In the genomic region with DNA sequence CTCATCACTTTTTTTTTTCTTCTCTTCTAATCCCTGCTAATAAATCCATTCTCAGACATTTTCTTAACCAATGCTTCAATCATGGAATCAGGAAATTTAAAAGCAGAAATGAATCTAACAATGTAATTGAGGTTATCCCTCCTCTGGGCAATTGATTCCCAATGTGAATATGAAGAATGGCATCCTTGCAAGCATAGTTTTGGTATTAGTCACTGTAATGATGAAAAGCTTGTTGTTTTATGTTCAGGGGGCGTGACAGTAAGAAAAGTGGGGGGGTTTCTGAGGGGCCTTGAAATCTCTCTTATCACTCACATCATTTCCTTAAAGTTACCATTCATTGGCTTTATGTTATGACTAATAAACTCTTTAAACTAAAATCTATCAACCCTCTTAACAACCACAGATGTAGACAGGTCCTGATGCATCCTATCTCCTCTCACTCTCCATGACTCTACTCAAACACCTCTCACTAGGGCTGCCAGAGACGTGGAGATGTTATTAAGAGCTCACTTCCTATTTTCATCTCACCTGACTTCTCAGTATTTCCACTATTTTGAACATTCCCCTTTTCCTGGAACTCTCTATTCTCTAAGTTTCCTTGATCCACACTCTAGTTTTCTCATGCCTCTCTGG, we compare ENCODE assay signal across 18 cellular contexts.
DNase-seq lines count a peak whose midpoint lies in the region; ATAC-seq, FAIRE-seq and TF ChIP-seq lines count a peak whose summit lies in the region.
"Had no signal": no experiment of that assay in that cellular context is flagged by ENCODE, and none has a peak within 500 bp of the region (broad histone marks: within the 10 kb centered on the region; RNA-seq: fewer than 3 reads in every experiment).

No MANE protein-coding gene starts in this region.

- H3K4ac ChIP-seq in mesenchymal stem cell (ENCODE audit: low read depth in 1 of 2, low read length in 2 of 2): no peak overlapping the region

- H2AFZ ChIP-seq in Loucy (ENCODE audit: low read length): no peak overlapping the region
- no peak overlapping the region for H2AFZ ChIP-seq in mesenchymal stem cell (ENCODE audit: low read depth, low read length)

- no peak for FAIRE-seq in bronchial epithelial cell (lab: Jason Lieb, UNC)
- FAIRE-seq: G401.6 had no signal

- H3K27ac Mint-ChIP-seq in Calu3 (ENCODE audit: unreplicated experiment): peak overlapping the region; percentile 48

- H3K18ac ChIP-seq in mesenchymal stem cell (ENCODE audit: low read depth in 1 of 2, low read length in 2 of 2): no peak overlapping the region

- H2BK120ac ChIP-seq in mesenchymal stem cell (ENCODE audit: low read depth, low read length): no peak overlapping the region

- BruUV-seq in Calu3 (replicated peaks; lab: Mats Ljungman, UMichigan): no TSS peak

- H3K9me3 ChIP-seq in Loucy (ENCODE audit: insufficient read depth, low read depth, low read length) (no peaks in the 10 kb centered on the region), mesenchymal stem cell (ENCODE audit: control insufficient read depth, low read length) (peaks cover 4% of the 10 kb centered on the region)
- H3K9me3 ChIP-seq: BLaER1, SJCRH30 had no signal

- H3K4me2 ChIP-seq in Loucy (ENCODE audit: low read depth, low read length, poor library complexity, severe bottlenecking): peak overlapping the region; percentile 80
- no peak overlapping the region for H3K4me2 ChIP-seq in mesenchymal stem cell (ENCODE audit: low read length, poor library complexity, severe bottlenecking)
- H3K4me2 ChIP-seq: BLaER1 had no signal

- H3K4me1 ChIP-seq in Loucy (ENCODE audit: insufficient read depth, low read length, poor library complexity, severe bottlenecking): peaks cover 51% of the 10 kb centered on the region
- peaks cover 5% of the 10 kb centered on the region for H3K4me1 ChIP-seq in mesenchymal stem cell (ENCODE audit: control insufficient read depth, insufficient read depth, low read depth, low read length)
- H3K4me1 ChIP-seq: ascending aorta, BLaER1, SJCRH30 had no signal

- no peak for ATAC-seq in GM19035 (IDR thresholded peaks at IDR 0.05; ENCODE audit: unreplicated experiment)
- ATAC-seq: activated CD4-positive, CD25-positive, alpha-beta regulatory T cell treated with anti-CD3 and anti-CD28 coated beads, Interleukin-2, amount 50 U/mL, for 24 hours had no signal

- no peaks in the 10 kb centered on the region for H4K20me1 ChIP-seq in Loucy (ENCODE audit: insufficient read depth, low read length, poor library complexity, severe bottlenecking)
- H4K20me1 ChIP-seq: BLaER1 had no signal

- H3K4me3 Mint-ChIP-seq in Calu3 (ENCODE audit: low read depth, unreplicated experiment): no peak overlapping the region

- DNase-seq in Calu3 (peak; percentile 21), bronchial epithelial cell (ENCODE audit: low read depth) (peak; percentile 70), mesenchymal stem cell (peak; percentile 57), ureter (ENCODE audit: low spot score) (no peak), NK-92 (lab: John Stamatoyannopoulos, UW; ENCODE audit: unreplicated experiment) (no peak), HT-29 (ENCODE audit: low spot score) (no peak)
- DNase-seq: activated T-cell treated with anti-CD3 and anti-CD28 coated beads, Interleukin-2, amount 50 U/mL, for 48 hours; KBM-7; NCI-H1930; NCI-H82; SJCRH30; stimulated activated naive CD4-positive, alpha-beta T cell treated with Interleukin-2 at 50 U/mL for 16 hours had no signal

- WGBS in mesenchymal stem cell: 0% methylated on average over 1 of the region's 2 CpGs

- H3K9me2 ChIP-seq in Loucy (replicated peaks; ENCODE audit: low read depth, low read length): no peaks in the 10 kb centered on the region

- no peaks in the 10 kb centered on the region for H3K9me3 Mint-ChIP-seq in Calu3 (ENCODE audit: low read depth, unreplicated experiment)

- H3K27me3 ChIP-seq in Loucy (ENCODE audit: insufficient read depth, low read length, poor library complexity, severe bottlenecking) (no peaks in the 10 kb centered on the region), bronchial epithelial cell (ENCODE audit: control insufficient read depth, insufficient read depth, low read length) (no peaks in the 10 kb centered on the region), mesenchymal stem cell (ENCODE audit: control insufficient read depth in 1 of 2, insufficient read depth in 1 of 2, low read length in 2 of 2) (no peaks in the 10 kb centered on the region)
- H3K27me3 ChIP-seq: ascending aorta, BLaER1, SJCRH30 had no signal

- no peaks in the 10 kb centered on the region for H3F3A ChIP-seq in Loucy (ENCODE audit: low read depth)

- no peak overlapping the region for H2BK5ac ChIP-seq in mesenchymal stem cell (ENCODE audit: low read depth, low read length, poor library complexity, severe bottlenecking)

- H3K4me3 ChIP-seq in Loucy (ENCODE audit: low read length, poor library complexity, severe bottlenecking) (peak overlapping the region; percentile 49), bronchial epithelial cell (ENCODE audit: low read depth, low read length) (no peak overlapping the region), mesenchymal stem cell (ENCODE audit: insufficient read depth in 1 of 2, low read depth in 1 of 2, low read length in 2 of 2) (no peak overlapping the region)
- H3K4me3 ChIP-seq: ascending aorta, BLaER1, SJCRH30 had no signal

- H3K36me3 ChIP-seq in Loucy (ENCODE audit: insufficient read depth, low read length) (no peaks in the 10 kb centered on the region), bronchial epithelial cell (ENCODE audit: control insufficient read depth, insufficient read depth, low read length) (no peaks in the 10 kb centered on the region), mesenchymal stem cell (ENCODE audit: control insufficient read depth in 1 of 2, insufficient read depth in 2 of 2, low read depth in 1 of 2, low read length in 2 of 2) (no peaks in the 10 kb centered on the region)
- H3K36me3 ChIP-seq: ascending aorta, BLaER1, SJCRH30 had no signal

- H3K4me1 Mint-ChIP-seq in Calu3 (ENCODE audit: low read depth, unreplicated experiment): peaks cover 57% of the 10 kb centered on the region

- H4K91ac ChIP-seq in mesenchymal stem cell (ENCODE audit: low read length): no peak overlapping the region

- no peak overlapping the region for H2BK15ac ChIP-seq in mesenchymal stem cell (ENCODE audit: low read depth, poor library complexity, severe bottlenecking)

- no peak overlapping the region for H3K14ac ChIP-seq in mesenchymal stem cell (ENCODE audit: low read length in 2 of 2)

- peak overlapping the region; percentile 73 for H3K27ac ChIP-seq in mesenchymal stem cell (ENCODE audit: low read length, poor library complexity, severe bottlenecking)
- H3K27ac ChIP-seq: ascending aorta, BLaER1, SJCRH30 had no signal

- TF ChIP-seq CTCF in Calu3 (IDR thresholded peaks at IDR 0.05; ENCODE audit: unreplicated experiment): no peak
- TF ChIP-seq CTCF in Loucy (conservative IDR thresholded peaks at IDR 0.05; ENCODE audit: low read length): no peak
- TF ChIP-seq CTCF in bronchial epithelial cell (IDR thresholded peaks at IDR 0.05; ENCODE audit: insufficient read depth, low read length, severe bottlenecking): no peak

- H3K27me3 Mint-ChIP-seq in Calu3 (ENCODE audit: unreplicated experiment): no peaks in the 10 kb centered on the region

- H3K79me2 ChIP-seq in Loucy (ENCODE audit: insufficient read depth, low read length): no peaks in the 10 kb centered on the region

- no peak overlapping the region for H2BK12ac ChIP-seq in mesenchymal stem cell (ENCODE audit: low read length in 2 of 2)

- CTCF ChIA-PET in Calu3 (lab: Charles Lee): interaction anchor here (0.6 to 0.7 kb wide), 3 partner anchors 239 to 522 kb away, joined by 3 read pairs; no protein-coding TSS in a partner anchor

- H3K23ac ChIP-seq in mesenchymal stem cell (ENCODE audit: low read length in 2 of 2): no peak overlapping the region

- intact Hi-C loops in Calu3 (cut with micrococcal nuclease; ENCODE audit: unreplicated experiment): no loop called here

- no peaks in the 10 kb centered on the region for H3K79me1 ChIP-seq in mesenchymal stem cell (replicated peaks; ENCODE audit: low read length, poor library complexity, severe bottlenecking)

- no peak overlapping the region for H3K9ac ChIP-seq in Loucy (ENCODE audit: low read depth, low read length, poor library complexity, severe bottlenecking)
- no peak overlapping the region for H3K9ac ChIP-seq in mesenchymal stem cell (ENCODE audit: low read length)
- H3K9ac ChIP-seq: BLaER1 had no signal

- H4K8ac ChIP-seq in mesenchymal stem cell (ENCODE audit: low read length): no peak overlapping the region

- H2AK5ac ChIP-seq in mesenchymal stem cell (ENCODE audit: low read length, severe bottlenecking): no peak overlapping the region

- H3K36me3 Mint-ChIP-seq in Calu3 (ENCODE audit: insufficient read depth, unreplicated experiment): no peaks in the 10 kb centered on the region

Comparison
In these comparisons a context has a peak if more than half of its experiments do, and no peak if none do; other contexts are left out.
1. DNase-seq: peak in Calu3 (single experiment), bronchial epithelial cell (single experiment) and mesenchymal stem cell (single experiment); none in ureter (single experiment), NK-92 (single experiment) and HT-29 (single experiment).